14 cellular contexts compared by ENCODE assay signal in the genomic region with DNA sequence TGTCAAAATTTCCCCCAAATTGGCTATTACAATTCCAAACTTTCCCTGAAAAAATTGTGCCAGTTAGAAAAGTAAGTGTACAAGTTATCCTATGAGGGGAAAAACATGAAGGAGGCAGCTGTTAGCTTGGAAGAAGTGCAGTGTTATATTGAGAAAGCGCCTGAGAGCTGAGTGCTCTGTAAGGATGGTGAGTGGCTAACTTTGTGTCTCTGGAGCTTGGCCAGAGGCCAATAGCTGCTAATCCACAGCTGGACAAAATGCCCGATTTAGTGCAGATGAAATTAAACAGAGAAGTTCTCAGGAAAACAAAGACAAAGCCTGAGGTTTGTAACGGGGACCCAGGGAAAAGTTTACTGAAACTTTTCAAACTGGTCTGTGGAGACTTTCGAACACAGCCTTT. TPM values are rescaled to one million over a fixed set of nuclear protein-coding genes. Genes with fewer than 3 reads are reported as not detected.
A peak's percentile ranks its signal among the peaks of the same experiment; 100 is the strongest.
DNase-seq lines count a peak whose midpoint lies in the region; ATAC-seq and TF ChIP-seq lines count a peak whose summit lies in the region.
"Had no signal": no experiment of that assay in that cellular context is flagged by ENCODE, and none has a peak within 500 bp of the region (broad histone marks: within the 10 kb centered on the region; RNA-seq: fewer than 3 reads in every experiment).

No MANE protein-coding gene starts in this region.

- H3K4me1 Mint-ChIP-seq in activated T-cell treated with anti-CD3 and anti-CD28 coated beads, Interleukin-2, amount 50 U/mL, for 24 hours (ENCODE audit: low read depth), result no peaks in the 10 kb centered on the region
- H3K4me1 Mint-ChIP-seq: stimulated activated naive B cell treated with anti-CD40 and anti-IgM and Interleukin-4, amounts not matched to agents 10 μg/mL and 1 μg/mL and 100 μg/mL, for 72 hours had no signal

- H3K9me3 Mint-ChIP-seq in activated T-cell treated with anti-CD3 and anti-CD28 coated beads, Interleukin-2, amount 50 U/mL, for 24 hours, result no peaks in the 10 kb centered on the region
- H3K9me3 Mint-ChIP-seq: natural killer cell treated with Interleukin-12 subunit alpha and Interleukin-12 subunit beta and Interleukin-15 and Interleukin-18, amount 100 ng/mL, for 72 hours had no signal

- H3K27ac Mint-ChIP-seq in activated T-cell treated with anti-CD3 and anti-CD28 coated beads, Interleukin-2, amount 50 U/mL, for 24 hours, result no peak overlapping the region
- H3K27ac Mint-ChIP-seq: activated CD8-positive, alpha-beta T cell treated with anti-CD3 and anti-CD28 coated beads, Interleukin-2, amount 10 ng/mL, durations not matched to agents 7 days and 5 days; natural killer cell treated with Interleukin-12 subunit alpha and Interleukin-12 subunit beta and Interleukin-15 and Interleukin-18, amount 100 ng/mL, for 72 hours; stimulated activated naive B cell treated with anti-CD40 and anti-IgM and Interleukin-4, amounts not matched to agents 10 μg/mL and 1 μg/mL and 100 μg/mL, for 72 hours had no signal

- H3K36me3 Mint-ChIP-seq in activated T-cell treated with anti-CD3 and anti-CD28 coated beads, Interleukin-2, amount 50 U/mL, for 24 hours (ENCODE audit: low read depth), result no peaks in the 10 kb centered on the region
- H3K36me3 Mint-ChIP-seq: natural killer cell treated with Interleukin-12 subunit alpha and Interleukin-12 subunit beta and Interleukin-15 and Interleukin-18, amount 100 ng/mL, for 72 hours; stimulated activated naive B cell treated with anti-CD40 and anti-IgM and Interleukin-4, amounts not matched to agents 10 μg/mL and 1 μg/mL and 100 μg/mL, for 72 hours had no signal

- H3K27me3 Mint-ChIP-seq in activated T-cell treated with anti-CD3 and anti-CD28 coated beads, Interleukin-2, amount 50 U/mL, for 24 hours, result peaks cover 29% of the 10 kb centered on the region

- H3K9me3 ChIP-seq in osteoblast (ENCODE audit: low read depth, low read length), result no peaks in the 10 kb centered on the region

- ATAC-seq in Right ventricle myocardium superior (ENCODE audit: poor library complexity), result peak; percentile 56
- ATAC-seq: activated CD8-positive, alpha-beta T cell treated with anti-CD3 and anti-CD28 coated beads, Interleukin-2, amount 10 ng/mL, durations not matched to agents 7 days and 5 days; left colon; natural killer cell treated with Interleukin-12 subunit alpha and Interleukin-12 subunit beta and Interleukin-15 and Interleukin-18, amount 100 ng/mL, for 72 hours; stimulated activated naive B cell treated with anti-CD40 and anti-IgM and Interleukin-4, amounts not matched to agents 10 μg/mL and 1 μg/mL and 100 μg/mL, for 72 hours had no signal

- peak overlapping the region; percentile 23 for H2AFZ ChIP-seq in osteoblast (ENCODE audit: low read length)

- H4K20me1 ChIP-seq in osteoblast (ENCODE audit: insufficient read depth, low read length), result no peaks in the 10 kb centered on the region

- peak; percentile 7 for DNase-seq in GM03348 (ENCODE audit: low spot score)
- peak; percentile 40 for DNase-seq in OCI-M1 (lab: John Stamatoyannopoulos, UW)
- DNase-seq in Right ventricle myocardium superior, result no peak
- no peak for DNase-seq in osteoblast (ENCODE audit: insufficient read length, low spot score, missing footprints)
- no peak for DNase-seq in DMS53 (lab: John Stamatoyannopoulos, UW)
- DNase-seq in activated T-cell treated with anti-CD3 and anti-CD28 coated beads, Interleukin-2, amount 50 U/mL, for 24 hours, result no peak
- no peak for DNase-seq in HPDE6-E6E7 (ENCODE audit: extremely low spot score)
- DNase-seq in middle frontal gyrus (ENCODE audit: extremely low spot score, low spot score), result no peak
- DNase-seq: activated CD8-positive, alpha-beta T cell treated with anti-CD3 and anti-CD28 coated beads, Interleukin-2, amount 10 ng/mL, durations not matched to agents 7 days and 5 days; AML-193; cortex of kidney; stimulated activated naive B cell treated with anti-CD40 and anti-IgM and Interleukin-4, amounts not matched to agents 10 μg/mL and 1 μg/mL and 100 μg/mL, for 72 hours had no signal

- H3K27ac ChIP-seq in osteoblast (ENCODE audit: low read depth, low read length), result no peak overlapping the region

- no peaks in the 10 kb centered on the region for H3K4me1 ChIP-seq in osteoblast (ENCODE audit: insufficient read depth, low read length)

- TF ChIP-seq CTCF in osteoblast (IDR thresholded peaks at IDR 0.05; ENCODE audit: extremely low read depth, low read depth, low read length), result no peak

- no peaks in the 10 kb centered on the region for H3K79me2 ChIP-seq in osteoblast (ENCODE audit: insufficient read depth, low read length)

- no peaks in the 10 kb centered on the region for H3K36me3 ChIP-seq in osteoblast (ENCODE audit: insufficient read depth, low read length)

- H3K4me3 Mint-ChIP-seq in activated T-cell treated with anti-CD3 and anti-CD28 coated beads, Interleukin-2, amount 50 U/mL, for 24 hours, result no peak overlapping the region
- H3K4me3 Mint-ChIP-seq: activated CD8-positive, alpha-beta T cell treated with anti-CD3 and anti-CD28 coated beads, Interleukin-2, amount 10 ng/mL, durations not matched to agents 7 days and 5 days; natural killer cell treated with Interleukin-12 subunit alpha and Interleukin-12 subunit beta and Interleukin-15 and Interleukin-18, amount 100 ng/mL, for 72 hours; stimulated activated naive B cell treated with anti-CD40 and anti-IgM and Interleukin-4, amounts not matched to agents 10 μg/mL and 1 μg/mL and 100 μg/mL, for 72 hours had no signal

- H3K27me3 ChIP-seq in osteoblast (ENCODE audit: insufficient read depth, low read length), result peaks cover 3% of the 10 kb centered on the region

- H3K4me2 ChIP-seq in osteoblast (ENCODE audit: insufficient read depth, low read length), result no peak overlapping the region

- intact Hi-C loops in Right ventricle myocardium superior (cut with DNase I), result no loop called here

- no peak overlapping the region for H3K4me3 ChIP-seq in osteoblast (ENCODE audit: insufficient read depth, low read length)

RNA-seq across cellular contexts. Expression of a gene that starts 14.0 kb away (rescaled TPM):
- total RNA-seq in Right ventricle myocardium superior (1.2 TPM), osteoblast (18.8 and 19.2 TPM in 2 replicates)

RNA-seq across cellular contexts. Expression of a gene that starts 27.2 kb away (rescaled TPM):
- 14.2 TPM for total RNA-seq in Right ventricle myocardium superior
- total RNA-seq in osteoblast, result 38.0 and 39.4 TPM in 2 replicates

RNA-seq across cellular contexts. Expression of a gene that starts 53.2 kb away (rescaled TPM):
- total RNA-seq in Right ventricle myocardium superior, result 1.1 TPM
- total RNA-seq in osteoblast, result 0.72 and 1.2 TPM in 2 replicates
- total RNA-seq: activated CD8-positive, alpha-beta T cell treated with anti-CD3 and anti-CD28 coated beads, Interleukin-2, amount 10 ng/mL, durations not matched to agents 7 days and 5 days; natural killer cell treated with Interleukin-12 subunit alpha and Interleukin-12 subunit beta and Interleukin-15 and Interleukin-18, amount 100 ng/mL, for 72 hours had no signal

Comparison
In these comparisons a context has a peak if more than half of its experiments do, and no peak if none do; other contexts are left out.
1. DNase-seq: peak in GM03348 (single experiment) and OCI-M1 (single experiment); none in Right ventricle myocardium superior (single experiment), osteoblast (single experiment), DMS53 (single experiment), activated T-cell treated with anti-CD3 and anti-CD28 coated beads, Interleukin-2, amount 50 U/mL, for 24 hours (single experiment), HPDE6-E6E7 (single experiment) and middle frontal gyrus (single experiment).